ENCODE assay signal across 30 cellular contexts in genomic region chr16:88350922-88351321, GRCh38.
"Had no signal": no experiment of that assay in that cellular context is flagged by ENCODE, and none has a peak within 500 bp of the region (broad histone marks: within the 10 kb centered on the region; RNA-seq: fewer than 3 reads in every experiment).

No MANE protein-coding gene starts in this region.

- H3K27me3 ChIP-seq: adrenal gland, ascending aorta, brain microvascular endothelial cell, dorsolateral prefrontal cortex, thyroid gland, upper lobe of right lung had no signal

- H3K9me3 ChIP-seq: adrenal gland, ascending aorta, thyroid gland, upper lobe of right lung had no signal

- H3K27ac ChIP-seq: adrenal gland, ascending aorta, brain microvascular endothelial cell, dorsolateral prefrontal cortex, thyroid gland, upper lobe of right lung had no signal

- H3K27me3 Mint-ChIP-seq: activated B cell treated with CpG ODN at 0.5 μM for 24 hours; activated CD4-positive, alpha-beta T cell treated with anti-CD3 and anti-CD28 coated beads for 36 hours; activated naive CD8-positive, alpha-beta T cell; effector memory CD8-positive, alpha-beta T cell; progenitor cell of endocrine pancreas; stimulated activated naive CD8-positive, alpha-beta T cell treated with anti-CD3 and anti-CD28 coated beads, Interleukin-15, Interleukin-2, amounts not matched to agents 100 ng/mL and 50 ng/mL, for 24 hours had no signal

- DNase-seq: activated B cell treated with CpG ODN at 0.5 μM for 24 hours; activated CD4-positive, alpha-beta T cell treated with anti-CD3 and anti-CD28 coated beads for 36 hours; activated CD4-positive, alpha-beta T cell treated with anti-CD3 and anti-CD28 coated beads, Interleukin-2, amount 50 U/mL, for 4 hours; activated CD8-positive, alpha-beta memory T cell treated with anti-CD3 and anti-CD28 coated beads, Interleukin-2, amount 50 U/mL, for 48 hours; activated naive CD4-positive, alpha-beta T cell; activated T-cell treated with anti-CD3 and anti-CD28 coated beads, Interleukin-2, amount 50 U/mL, for 4 hours; adrenal gland; brain microvascular endothelial cell; central memory CD4-positive, alpha-beta T cell; effector memory CD8-positive, alpha-beta T cell; hypothalamus; mesendoderm; naive B cell; stimulated activated CD4-positive, alpha-beta T cell treated with anti-CD3 and anti-CD28 coated beads, Interleukin-12 subunit alpha, Interleukin-12 subunit beta, amount 100 ng/mL, for 4 hours; stimulated activated CD4-positive, alpha-beta T cell treated with anti-CD3 and anti-CD28 coated beads, Interleukin-4, amount 100 ng/mL, for 4 hours; substantia nigra; T-helper 9 cell; thyroid gland; upper lobe of right lung had no signal

- H3K9me3 Mint-ChIP-seq: activated B cell treated with CpG ODN at 0.5 μM for 24 hours; activated T-cell treated with anti-CD3 and anti-CD28 coated beads, Interleukin-2, amount 50 U/mL, for 4 hours; activated T-helper 2 cell treated with anti-CD3 and anti-CD28 coated beads, Interferon-gamma antibody, Interleukin-2, Interleukin-4, amounts not matched to agents 10 μg/mL and 5 μg/mL and 100 μg/mL, durations not matched to agents 14 hours and 24 hours and 36 hours; effector memory CD8-positive, alpha-beta T cell; naive B cell; neural crest cell; stimulated activated naive CD8-positive, alpha-beta T cell treated with anti-CD3 and anti-CD28 coated beads, Interleukin-15, Interleukin-2, amounts not matched to agents 100 ng/mL and 50 ng/mL, for 24 hours had no signal

- H3K4me3 ChIP-seq: adrenal gland, ascending aorta, dorsolateral prefrontal cortex, thyroid gland, upper lobe of right lung had no signal

- H3K36me3 ChIP-seq: adrenal gland, ascending aorta, brain microvascular endothelial cell, thyroid gland, upper lobe of right lung had no signal

- ATAC-seq: activated CD4-positive, alpha-beta T cell treated with anti-CD3 and anti-CD28 coated beads for 36 hours; activated T-cell treated with anti-CD3 and anti-CD28 coated beads, Interleukin-2, amount 50 U/mL, for 4 hours; effector memory CD8-positive, alpha-beta T cell; esophagus mucosa; upper lobe of right lung had no signal

- H3K36me3 Mint-ChIP-seq: activated naive CD8-positive, alpha-beta T cell; naive B cell had no signal

- H3K4me3 Mint-ChIP-seq: activated B cell treated with CpG ODN at 0.5 μM for 24 hours; activated CD4-positive, alpha-beta T cell treated with anti-CD3 and anti-CD28 coated beads for 36 hours; activated naive CD8-positive, alpha-beta T cell; activated T-cell treated with anti-CD3 and anti-CD28 coated beads, Interleukin-2, amount 50 U/mL, for 4 hours; effector memory CD8-positive, alpha-beta T cell; naive B cell; neural crest cell; stimulated activated naive CD8-positive, alpha-beta T cell treated with anti-CD3 and anti-CD28 coated beads, Interleukin-15, Interleukin-2, amounts not matched to agents 100 ng/mL and 50 ng/mL, for 24 hours had no signal

- FAIRE-seq: colon, endothelial cell of umbilical vein, frontal cortex had no signal

- H3K4me1 ChIP-seq: adrenal gland, ascending aorta, thyroid gland, upper lobe of right lung had no signal

- H3K27ac Mint-ChIP-seq: activated B cell treated with CpG ODN at 0.5 μM for 24 hours; activated CD4-positive, alpha-beta T cell treated with anti-CD3 and anti-CD28 coated beads for 36 hours; activated naive CD8-positive, alpha-beta T cell; activated T-helper 2 cell treated with anti-CD3 and anti-CD28 coated beads, Interferon-gamma antibody, Interleukin-2, Interleukin-4, amounts not matched to agents 10 μg/mL and 5 μg/mL and 100 μg/mL, durations not matched to agents 14 hours and 24 hours and 36 hours; effector memory CD8-positive, alpha-beta T cell; progenitor cell of endocrine pancreas; stimulated activated naive CD8-positive, alpha-beta T cell treated with anti-CD3 and anti-CD28 coated beads, Interleukin-15, Interleukin-2, amounts not matched to agents 100 ng/mL and 50 ng/mL, for 24 hours had no signal
